In genomic region chr2:47339745-47340541, GRCh38 we compare ENCODE assay signal across 8 cellular contexts. TPM values are rescaled to one million over a fixed set of nuclear protein-coding genes. Genes with fewer than 3 reads are reported as not detected.
DNase-seq lines count a peak whose midpoint lies in the region; ATAC-seq, FAIRE-seq and TF ChIP-seq lines count a peak whose summit lies in the region.

No MANE protein-coding gene starts in this region.

- H3K4me3 ChIP-seq in lower lobe of right lung, result no peak overlapping the region
- H3K4me3 ChIP-seq in gastroesophageal sphincter, result no peak overlapping the region

- TF ChIP-seq POLR2A in gastroesophageal sphincter (IDR thresholded peaks at IDR 0.05), result no peak

- ATAC-seq in lower lobe of right lung, result peak; percentile 64 to 70
- no peak for ATAC-seq in gastroesophageal sphincter

- H3K36me3 ChIP-seq in lower lobe of right lung, result no peaks in the 10 kb centered on the region
- no peaks in the 10 kb centered on the region for H3K36me3 ChIP-seq in gastroesophageal sphincter

- no peak for TF ChIP-seq RAD21 in Ishikawa (IDR thresholded peaks at IDR 0.05; ENCODE audit: low read depth)

- peak overlapping the region; percentile 55 for H3K27ac ChIP-seq in VCaP
- peak overlapping the region; percentile 26 for H3K27ac ChIP-seq in lower lobe of right lung
- no peak overlapping the region for H3K27ac ChIP-seq in gastroesophageal sphincter

- intact Hi-C loops in lower lobe of right lung (cut with DNase I), result loop anchor here (10.0 kb wide), 1 partner anchor 45 kb away; no protein-coding TSS in a partner anchor

- H3K27me3 ChIP-seq in lower lobe of right lung (ENCODE audit: low read depth) (no peaks in the 10 kb centered on the region), gastroesophageal sphincter (no peaks in the 10 kb centered on the region)

- no peaks in the 10 kb centered on the region for H3K9me3 ChIP-seq in lower lobe of right lung
- no peaks in the 10 kb centered on the region for H3K9me3 ChIP-seq in gastroesophageal sphincter

- DNase-seq in COLO668 (lab: John Stamatoyannopoulos, UW; ENCODE audit: unreplicated experiment), result peak; percentile 76
- no peak for DNase-seq in lower lobe of right lung
- no peak for DNase-seq in NCI-H2227 treated with DMSO at 0.1 percent for 48 hours (lab: John Stamatoyannopoulos, UW)
- DNase-seq in GM13977 (ENCODE audit: low spot score), result no peak
- DNase-seq in urothelium cell line (ENCODE audit: low spot score), result no peak

- H3K4me1 ChIP-seq in lower lobe of right lung, result peaks cover 13% of the 10 kb centered on the region
- peaks cover 0 to 7% (median 6%) of the 10 kb centered on the region in 3 donors for H3K4me1 ChIP-seq in gastroesophageal sphincter

- TF ChIP-seq EP300 in Ishikawa (IDR thresholded peaks at IDR 0.05; ENCODE audit: borderline replicate concordance), result peak; percentile 80
- TF ChIP-seq EP300 in gastroesophageal sphincter (IDR thresholded peaks at IDR 0.05), result no peak

- in situ Hi-C loops in GM13977 (cut with MboI; ENCODE audit: low pct_unique_long_range_greater_than_20kb, low sequenced_read_pairs, unreplicated experiment), result loop anchor here (5.0 to 10.0 kb wide), 2 partner anchors 47 to 435 kb away; no protein-coding TSS in a partner anchor

- TF ChIP-seq CTCF in VCaP (conservative IDR thresholded peaks at IDR 0.05) (no peak), lower lobe of right lung (IDR thresholded peaks at IDR 0.05) (no peak), gastroesophageal sphincter (IDR thresholded peaks at IDR 0.05) (no peak), GM13977 (IDR thresholded peaks at IDR 0.05; ENCODE audit: extremely low read depth, insufficient read depth, missing control alignments) (no peak)

- FAIRE-seq in urothelium cell line (lab: Jason Lieb, UNC), result no peak

- WGBS in gastroesophageal sphincter (ENCODE audit: low coverage in 1 of 2), 2 donors, result 71 to 100% methylated on average over 2 to 6 of the region's 8 CpGs

TF ChIP-seq in Ishikawa, 13 proteins besides CTCF, POLR2A, EP300 and RAD21:
- peak; percentile 92 for TF ChIP-seq NFIC (IDR thresholded peaks at IDR 0.05)
- peak; percentile 72; the same call in 1 of the 2 replicates for TF ChIP-seq MAX (IDR thresholded peaks at IDR 0.05)
- peak; percentile 74; the same call in 1 of the 2 replicates for TF ChIP-seq FOXM1 (IDR thresholded peaks at IDR 0.05; ENCODE audit: borderline replicate concordance, low read depth)
- TF ChIP-seq TEAD4 (IDR thresholded peaks at IDR 0.05), result peak; percentile 78
- TF ChIP-seq TAF1 (IDR thresholded peaks at IDR 0.05; ENCODE audit: low read depth), result no peak
- no peak for TF ChIP-seq CREB1 (IDR thresholded peaks at IDR 0.05; ENCODE audit: low read depth)
- no peak for TF ChIP-seq ZBTB7A (IDR thresholded peaks at IDR 0.05; ENCODE audit: low read depth)
- no peak for TF ChIP-seq YY1 (IDR thresholded peaks at IDR 0.05; ENCODE audit: low read depth)
- TF ChIP-seq USF1 (IDR thresholded peaks at IDR 0.05), result peak; percentile 66
- TF ChIP-seq CEBPB (IDR thresholded peaks at IDR 0.05), result peak; percentile 12; the same call in 1 of the 2 replicates
- TF ChIP-seq EGR1 (IDR thresholded peaks at IDR 0.05), result no peak
- TF ChIP-seq TCF12 (IDR thresholded peaks at IDR 0.05; ENCODE audit: low read depth), result peak; percentile 97
- no peak for TF ChIP-seq REST (IDR thresholded peaks at IDR 0.05; ENCODE audit: low read depth)

RNA-seq across cellular contexts. Expression of gene EPCAM, which starts 29.2 kb away (rescaled TPM):
- total RNA-seq in lower lobe of right lung, result 104 TPM
- 1 to 10 TPM in 1 of 4 donors, under 1 TPM in 1, not detected in 2; 0.54 to 6.1 TPM for total RNA-seq in gastroesophageal sphincter

Comparison
In these comparisons a context has a peak if more than half of its experiments do, and no peak if none do; other contexts are left out.
1. H3K27ac ChIP-seq: peak in VCaP (single experiment) and lower lobe of right lung (single experiment); none in gastroesophageal sphincter (0 of 4).
2. RNA of gene EPCAM, which starts 29.2 kb away (total RNA-seq): 104 TPM in lower lobe of right lung (single experiment); 0.54 to 6.1 TPM in gastroesophageal sphincter; every median in the first group is over 10 times any median in the second.